In genomic region chr1:3856923-3857790, GRCh38 we compare ENCODE assay signal across 1 cellular context.
TF ChIP-seq lines count a peak whose summit lies in the region.

Gene CEP104, minus strand, starts transcription at chr1:3857211. Its CDS starts 4,804 bp downstream, at chr1:3852407.
A gene with protein sequence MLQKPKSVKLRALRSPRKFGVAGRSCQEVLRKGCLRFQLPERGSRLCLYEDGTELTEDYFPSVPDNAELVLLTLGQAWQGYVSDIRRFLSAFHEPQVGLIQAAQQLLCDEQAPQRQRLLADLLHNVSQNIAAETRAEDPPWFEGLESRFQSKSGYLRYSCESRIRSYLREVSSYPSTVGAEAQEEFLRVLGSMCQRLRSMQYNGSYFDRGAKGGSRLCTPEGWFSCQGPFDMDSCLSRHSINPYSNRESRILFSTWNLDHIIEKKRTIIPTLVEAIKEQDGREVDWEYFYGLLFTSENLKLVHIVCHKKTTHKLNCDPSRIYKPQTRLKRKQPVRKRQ (plus strand): TSS chr1:3857476. CDS start chr1:3857604, 128 bp downstream.

TF ChIP-seq in K562, 482 proteins besides CTCF, POLR2A, EP300 and RAD21 (continued from another document and continues in another):
- no peak for TF ChIP-seq ETV6 (IDR thresholded peaks at IDR 0.05; ENCODE audit: borderline replicate concordance in 1 of 2, low read depth in 2 of 2, low read length in 1 of 2)
- 0 out of 2 replicates have a peak, but pooled peaks have one; percentile 71 for TF ChIP-seq ETV6 (CRISPR knock-in tag; IDR thresholded peaks at IDR 0.05; ENCODE audit: borderline replicate concordance)
- peak in 1 of 2 experiments; percentile 54; a peak in 1 of 4 replicates for TF ChIP-seq NONO (IDR thresholded peaks at IDR 0.05; ENCODE audit: low read depth in 2 of 2, low read length in 1 of 2)
- TF ChIP-seq SETDB1 (IDR thresholded peaks at IDR 0.05; ENCODE audit: low read length): peak; percentile 49
- TF ChIP-seq ZEB2 (IDR thresholded peaks at IDR 0.05): peak; percentile 99
- TF ChIP-seq FOXK1 (CRISPR knock-in tag; IDR thresholded peaks at IDR 0.05; ENCODE audit: borderline replicate concordance): peak; percentile 83; the same call in 1 of the 2 replicates
- TF ChIP-seq HDAC1 (IDR thresholded peaks at IDR 0.05): peak in 1 of 2 experiments; percentile 50; a peak in 1 of 4 replicates
- peak; percentile 72 for TF ChIP-seq SUPT5H (IDR thresholded peaks at IDR 0.05)
- TF ChIP-seq TFAP4 (CRISPR knock-in tag; IDR thresholded peaks at IDR 0.05; ENCODE audit: borderline replicate concordance): peak; percentile 92
- TF ChIP-seq ZBTB40 (IDR thresholded peaks at IDR 0.05): peak; percentile 62; the same call in 1 of the 2 replicates
- no peak for TF ChIP-seq ZBTB40 (CRISPR knock-in tag; IDR thresholded peaks at IDR 0.05)
- peak; percentile 98 for TF ChIP-seq L3MBTL2 (IDR thresholded peaks at IDR 0.05)
- TF ChIP-seq SIX5 (IDR thresholded peaks at IDR 0.05; ENCODE audit: borderline replicate concordance in 1 of 2, insufficient read depth in 1 of 2, low read depth in 1 of 2, low read length in 2 of 2): peak; percentile 78 to 87; a peak in 3 of 4 replicates
- 0 out of 2 replicates have a peak, but pooled peaks have one; percentile 10 for TF ChIP-seq NFIC (IDR thresholded peaks at IDR 0.05)
- 0 out of 2 replicates have a peak, but pooled peaks have one; percentile 81 for TF ChIP-seq KAT7 (CRISPR knock-in tag; IDR thresholded peaks at IDR 0.05; ENCODE audit: borderline replicate concordance)
- TF ChIP-seq CBX3 (IDR thresholded peaks at IDR 0.05; ENCODE audit: borderline replicate concordance in 1 of 2, low read length in 2 of 2): peak in 1 of 2 experiments; percentile 81; a peak in 1 of 3 replicates
- TF ChIP-seq ZNF140 (CRISPR knock-in tag; IDR thresholded peaks at IDR 0.05): no peak
- TF ChIP-seq STAG1 (CRISPR knock-in tag; IDR thresholded peaks at IDR 0.05; ENCODE audit: borderline replicate concordance): 0 out of 2 replicates have a peak, but pooled peaks have one; percentile 40
- TF ChIP-seq TAF1 (IDR thresholded peaks at IDR 0.05; ENCODE audit: control insufficient read depth, extremely low read depth, insufficient read depth, low read length, severe bottlenecking): peak; percentile 31
- TF ChIP-seq SREBF1 (IDR thresholded peaks at IDR 0.05; ENCODE audit: borderline replicate concordance, low read depth, low read length): peak; percentile 43; the same call in 1 of the 2 replicates
- peak; percentile 96 for TF ChIP-seq HCFC1 (IDR thresholded peaks at IDR 0.05; ENCODE audit: low read depth, low read length)
- TF ChIP-seq MTA1 (IDR thresholded peaks at IDR 0.05; ENCODE audit: borderline replicate concordance): peak; percentile 90
- TF ChIP-seq RBFOX2 (IDR thresholded peaks at IDR 0.05; ENCODE audit: low read depth, low read length): peak; percentile 77
- TF ChIP-seq E2F8 (IDR thresholded peaks at IDR 0.05; ENCODE audit: low read depth, partially characterized antibody): no peak
- no peak for TF ChIP-seq CAMTA2 (CRISPR knock-in tag; conservative IDR thresholded peaks at IDR 0.05)
- TF ChIP-seq, protein P1, sequence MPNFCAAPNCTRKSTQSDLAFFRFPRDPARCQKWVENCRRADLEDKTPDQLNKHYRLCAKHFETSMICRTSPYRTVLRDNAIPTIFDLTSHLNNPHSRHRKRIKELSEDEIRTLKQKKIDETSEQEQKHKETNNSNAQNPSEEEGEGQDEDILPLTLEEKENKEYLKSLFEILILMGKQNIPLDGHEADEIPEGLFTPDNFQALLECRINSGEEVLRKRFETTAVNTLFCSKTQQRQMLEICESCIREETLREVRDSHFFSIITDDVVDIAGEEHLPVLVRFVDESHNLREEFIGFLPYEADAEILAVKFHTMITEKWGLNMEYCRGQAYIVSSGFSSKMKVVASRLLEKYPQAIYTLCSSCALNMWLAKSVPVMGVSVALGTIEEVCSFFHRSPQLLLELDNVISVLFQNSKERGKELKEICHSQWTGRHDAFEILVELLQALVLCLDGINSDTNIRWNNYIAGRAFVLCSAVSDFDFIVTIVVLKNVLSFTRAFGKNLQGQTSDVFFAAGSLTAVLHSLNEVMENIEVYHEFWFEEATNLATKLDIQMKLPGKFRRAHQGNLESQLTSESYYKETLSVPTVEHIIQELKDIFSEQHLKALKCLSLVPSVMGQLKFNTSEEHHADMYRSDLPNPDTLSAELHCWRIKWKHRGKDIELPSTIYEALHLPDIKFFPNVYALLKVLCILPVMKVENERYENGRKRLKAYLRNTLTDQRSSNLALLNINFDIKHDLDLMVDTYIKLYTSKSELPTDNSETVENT (CRISPR knock-in tag; IDR thresholded peaks at IDR 0.05): peak; percentile 69; the same call in 1 of the 2 replicates
- TF ChIP-seq NCOA1 (IDR thresholded peaks at IDR 0.05; ENCODE audit: low read depth): no peak
- no peak for TF ChIP-seq KLF10 (CRISPR knock-in tag; IDR thresholded peaks at IDR 0.05)
- no peak for TF ChIP-seq SRSF3 (IDR thresholded peaks at IDR 0.05; ENCODE audit: insufficient read depth, low read length)
- TF ChIP-seq ETS1 (conservative IDR thresholded peaks at IDR 0.05; ENCODE audit: control insufficient read depth, low read depth, low read length): no peak; the same call in none of the 2 replicates
- peak; percentile 93 for TF ChIP-seq CREM (IDR thresholded peaks at IDR 0.05; ENCODE audit: low read depth)
- TF ChIP-seq ETV1 (tag; conservative IDR thresholded peaks at IDR 0.05; ENCODE audit: low read depth): peak; percentile 81
- TF ChIP-seq CREB3L1 (IDR thresholded peaks at IDR 0.05; ENCODE audit: borderline replicate concordance, low read depth): peak; percentile 93
- TF ChIP-seq ZBTB11 (CRISPR knock-in tag; IDR thresholded peaks at IDR 0.05): no peak
